2 cellular contexts compared by ENCODE assay signal in the genomic region with DNA sequence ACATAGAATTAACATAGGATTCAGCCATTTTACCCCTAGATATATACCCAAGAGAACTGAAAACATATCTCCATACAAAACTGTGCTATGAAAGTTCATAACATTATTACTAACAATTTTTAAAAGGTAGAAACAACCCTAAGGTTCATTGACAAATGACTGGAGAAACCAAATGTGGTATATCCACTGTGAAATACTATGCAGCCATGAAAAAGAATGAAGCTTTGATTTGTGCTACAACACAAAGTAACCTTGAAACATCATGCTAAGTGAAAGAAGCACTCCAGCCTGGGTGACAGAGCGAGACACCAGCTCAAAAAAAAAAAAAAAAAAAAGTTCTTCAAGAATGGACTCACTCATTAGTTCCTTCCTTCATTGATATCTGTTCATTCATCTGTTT.
A peak's percentile ranks its signal among the peaks of the same experiment; 100 is the strongest.
TF ChIP-seq lines count a peak whose summit lies in the region.

No MANE protein-coding gene starts in this region.

TF ChIP-seq in SK-N-SH, 30 proteins besides CTCF, POLR2A, EP300 and RAD21:
- TF ChIP-seq, protein P1, sequence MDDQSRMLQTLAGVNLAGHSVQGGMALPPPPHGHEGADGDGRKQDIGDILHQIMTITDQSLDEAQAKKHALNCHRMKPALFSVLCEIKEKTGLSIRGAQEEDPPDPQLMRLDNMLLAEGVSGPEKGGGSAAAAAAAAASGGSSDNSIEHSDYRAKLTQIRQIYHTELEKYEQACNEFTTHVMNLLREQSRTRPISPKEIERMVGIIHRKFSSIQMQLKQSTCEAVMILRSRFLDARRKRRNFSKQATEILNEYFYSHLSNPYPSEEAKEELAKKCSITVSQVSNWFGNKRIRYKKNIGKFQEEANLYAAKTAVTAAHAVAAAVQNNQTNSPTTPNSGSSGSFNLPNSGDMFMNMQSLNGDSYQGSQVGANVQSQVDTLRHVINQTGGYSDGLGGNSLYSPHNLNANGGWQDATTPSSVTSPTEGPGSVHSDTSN (IDR thresholded peaks at IDR 0.05), result no peak
- no peak for TF ChIP-seq RCOR1 (IDR thresholded peaks at IDR 0.05; ENCODE audit: low read length)
- TF ChIP-seq TCF12 (IDR thresholded peaks at IDR 0.05), result no peak
- TF ChIP-seq EZH2phosphoT487 (IDR thresholded peaks at IDR 0.05; ENCODE audit: borderline replicate concordance, low read depth), result no peak
- TF ChIP-seq NRF1 (IDR thresholded peaks at IDR 0.05; ENCODE audit: low read depth, low read length), result no peak
- no peak for TF ChIP-seq TAF1 (IDR thresholded peaks at IDR 0.05; ENCODE audit: borderline replicate concordance, low read depth, low read length)
- TF ChIP-seq USF2 (IDR thresholded peaks at IDR 0.05; ENCODE audit: borderline replicate concordance, low read depth, low read length), result no peak
- TF ChIP-seq, protein P2, sequence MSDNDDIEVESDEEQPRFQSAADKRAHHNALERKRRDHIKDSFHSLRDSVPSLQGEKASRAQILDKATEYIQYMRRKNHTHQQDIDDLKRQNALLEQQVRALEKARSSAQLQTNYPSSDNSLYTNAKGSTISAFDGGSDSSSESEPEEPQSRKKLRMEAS (IDR thresholded peaks at IDR 0.05; ENCODE audit: low read depth), result no peak
- TF ChIP-seq REST (IDR thresholded peaks at IDR 0.05; ENCODE audit: low read depth, low read length), result no peak
- TF ChIP-seq, protein P3, sequence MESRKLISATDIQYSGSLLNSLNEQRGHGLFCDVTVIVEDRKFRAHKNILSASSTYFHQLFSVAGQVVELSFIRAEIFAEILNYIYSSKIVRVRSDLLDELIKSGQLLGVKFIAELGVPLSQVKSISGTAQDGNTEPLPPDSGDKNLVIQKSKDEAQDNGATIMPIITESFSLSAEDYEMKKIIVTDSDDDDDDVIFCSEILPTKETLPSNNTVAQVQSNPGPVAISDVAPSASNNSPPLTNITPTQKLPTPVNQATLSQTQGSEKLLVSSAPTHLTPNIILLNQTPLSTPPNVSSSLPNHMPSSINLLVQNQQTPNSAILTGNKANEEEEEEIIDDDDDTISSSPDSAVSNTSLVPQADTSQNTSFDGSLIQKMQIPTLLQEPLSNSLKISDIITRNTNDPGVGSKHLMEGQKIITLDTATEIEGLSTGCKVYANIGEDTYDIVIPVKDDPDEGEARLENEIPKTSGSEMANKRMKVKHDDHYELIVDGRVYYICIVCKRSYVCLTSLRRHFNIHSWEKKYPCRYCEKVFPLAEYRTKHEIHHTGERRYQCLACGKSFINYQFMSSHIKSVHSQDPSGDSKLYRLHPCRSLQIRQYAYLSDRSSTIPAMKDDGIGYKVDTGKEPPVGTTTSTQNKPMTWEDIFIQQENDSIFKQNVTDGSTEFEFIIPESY (IDR thresholded peaks at IDR 0.05; ENCODE audit: borderline replicate concordance, low read depth), result no peak
- TF ChIP-seq RXRA (IDR thresholded peaks at IDR 0.05; ENCODE audit: borderline replicate concordance, low read depth), result no peak
- TF ChIP-seq MEF2A (IDR thresholded peaks at IDR 0.05; ENCODE audit: borderline replicate concordance, low read depth), result no peak
- no peak for TF ChIP-seq TEAD4 (IDR thresholded peaks at IDR 0.05; ENCODE audit: borderline replicate concordance, insufficient read depth)
- TF ChIP-seq CHD2 (IDR thresholded peaks at IDR 0.05; ENCODE audit: low read length, partially characterized antibody), result no peak
- TF ChIP-seq FOSL2 (IDR thresholded peaks at IDR 0.05; ENCODE audit: borderline replicate concordance, low read depth), result no peak
- no peak for TF ChIP-seq JUND (IDR thresholded peaks at IDR 0.05)
- TF ChIP-seq SMC3 (IDR thresholded peaks at IDR 0.05; ENCODE audit: low read depth, low read length), result no peak
- no peak for TF ChIP-seq POLR2AphosphoS5 (IDR thresholded peaks at IDR 0.05; ENCODE audit: low read depth, low read length)
- TF ChIP-seq FOXJ3 (CRISPR knock-in tag; IDR thresholded peaks at IDR 0.05), result no peak

TF ChIP-seq in HEK293, 187 proteins besides CTCF, POLR2A, EP300 and RAD21:
- TF ChIP-seq, protein P4, sequence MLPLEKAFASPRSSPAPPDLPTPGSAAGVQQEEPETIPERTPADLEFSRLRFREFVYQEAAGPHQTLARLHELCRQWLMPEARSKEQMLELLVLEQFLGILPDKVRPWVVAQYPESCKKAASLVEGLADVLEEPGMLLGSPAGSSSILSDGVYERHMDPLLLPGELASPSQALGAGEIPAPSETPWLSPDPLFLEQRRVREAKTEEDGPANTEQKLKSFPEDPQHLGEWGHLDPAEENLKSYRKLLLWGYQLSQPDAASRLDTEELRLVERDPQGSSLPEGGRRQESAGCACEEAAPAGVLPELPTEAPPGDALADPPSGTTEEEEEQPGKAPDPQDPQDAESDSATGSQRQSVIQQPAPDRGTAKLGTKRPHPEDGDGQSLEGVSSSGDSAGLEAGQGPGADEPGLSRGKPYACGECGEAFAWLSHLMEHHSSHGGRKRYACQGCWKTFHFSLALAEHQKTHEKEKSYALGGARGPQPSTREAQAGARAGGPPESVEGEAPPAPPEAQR (tag by site-specific recombination; IDR thresholded peaks at IDR 0.05), result no peak
- TF ChIP-seq ZNF221 (tag by site-specific recombination; IDR thresholded peaks at IDR 0.05; ENCODE audit: borderline replicate concordance) (no peak), OSR2 (tag by site-specific recombination; IDR thresholded peaks at IDR 0.05) (no peak), ZNF146 (tag by site-specific recombination; IDR thresholded peaks at IDR 0.05) (peak; percentile 87), KLF9 (tag by site-specific recombination; IDR thresholded peaks at IDR 0.05; ENCODE audit: low read depth) (no peak)
